Comparison of ENCODE assay signal across 12 cellular contexts in genomic region chr2:28663359-28663758, GRCh38.
DNase-seq lines count a peak whose midpoint lies in the region; ATAC-seq and TF ChIP-seq lines count a peak whose summit lies in the region.
"Had no signal": no experiment of that assay in that cellular context is flagged by ENCODE, and none has a peak within 500 bp of the region (broad histone marks: within the 10 kb centered on the region; RNA-seq: fewer than 3 reads in every experiment).

No MANE protein-coding gene starts in this region.

- no peaks in the 10 kb centered on the region for H4K20me1 ChIP-seq in SK-N-SH (ENCODE audit: insufficient read depth)
- H4K20me1 ChIP-seq in fibroblast of lung (ENCODE audit: control insufficient read depth, extremely low read depth, insufficient read depth, low read length), result no peaks in the 10 kb centered on the region

- TF ChIP-seq CTCF in BE2C (IDR thresholded peaks at IDR 0.05; ENCODE audit: low read depth, low read length) (peak; percentile 38; the same call in 1 of the 2 replicates), SK-N-SH (IDR thresholded peaks at IDR 0.05) (peak; percentile 47), fibroblast of lung (conservative IDR thresholded peaks at IDR 0.05 in 1 of 2, IDR thresholded peaks at IDR 0.05 in 1 of 2; ENCODE audit: low read depth in 1 of 2, low read length in 2 of 2) (peak; percentile 41 to 44), prostate gland (IDR thresholded peaks at IDR 0.05) (peak in 1 of 4 experiments; percentile 22), dorsolateral prefrontal cortex (IDR thresholded peaks at IDR 0.05 in 54 of 56, conservative IDR thresholded peaks at IDR 0.05 in 2 of 56; ENCODE audit: low read depth in 1 of 56, partially characterized antibody in 56 of 56) (no peak)

- H3K27ac ChIP-seq in SK-N-SH (ENCODE audit: low read depth in 2 of 2, low read length in 1 of 2) (peak overlapping the region in 1 of 2 experiments; percentile 98; a peak in 2 of 4 replicates), fibroblast of lung (ENCODE audit: insufficient read depth, low read length) (peak overlapping the region; percentile 75), prostate gland (peak overlapping the region; percentile 68 to 74), dorsolateral prefrontal cortex (peak overlapping the region in 1 of 59 donors; percentile 0)

- POLR2A ChIA-PET in SK-N-SH (lab: Yijun Ruan, JAX), result interaction anchor here (0.5 to 3.7 kb wide), 5 partner anchors 8 to 89 kb away, joined by 3 to 105 read pairs (median 4); partner anchors contain the start of gene PPP1CB
- POLR2A ChIA-PET in activated CD8-positive, alpha-beta T cell treated with anti-CD3 and anti-CD28 coated beads, Interleukin-2, amount 10 ng/mL, durations not matched to agents 7 days and 5 days (lab: Charles Lee), result no interaction called here

- H3K27me3 Mint-ChIP-seq in activated CD8-positive, alpha-beta T cell treated with anti-CD3 and anti-CD28 coated beads, Interleukin-2, amount 10 ng/mL, durations not matched to agents 7 days and 5 days (ENCODE audit: low read depth), result peaks cover 2% of the 10 kb centered on the region
- H3K27me3 Mint-ChIP-seq: dendritic cell treated with granulocyte-macrophage colony-stimulating factor and Interleukin-4, amounts not matched to agents 40 ng/mL and 50 ng/mL, for 4 days had no signal

- H3K9me3 Mint-ChIP-seq in activated CD8-positive, alpha-beta T cell treated with anti-CD3 and anti-CD28 coated beads, Interleukin-2, amount 10 ng/mL, durations not matched to agents 7 days and 5 days (ENCODE audit: insufficient read depth), result peaks cover 4% of the 10 kb centered on the region
- H3K9me3 Mint-ChIP-seq: dendritic cell treated with granulocyte-macrophage colony-stimulating factor and Interleukin-4, amounts not matched to agents 40 ng/mL and 50 ng/mL, for 4 days had no signal

- H3K4me1 Mint-ChIP-seq in activated CD8-positive, alpha-beta T cell treated with anti-CD3 and anti-CD28 coated beads, Interleukin-2, amount 10 ng/mL, durations not matched to agents 7 days and 5 days (ENCODE audit: low read depth), result no peaks in the 10 kb centered on the region

- H3K27ac Mint-ChIP-seq in activated CD8-positive, alpha-beta T cell treated with anti-CD3 and anti-CD28 coated beads, Interleukin-2, amount 10 ng/mL, durations not matched to agents 7 days and 5 days, result no peak overlapping the region
- H3K27ac Mint-ChIP-seq: dendritic cell treated with granulocyte-macrophage colony-stimulating factor and Interleukin-4, amounts not matched to agents 40 ng/mL and 50 ng/mL, for 4 days had no signal

- CTCF ChIA-PET in SK-N-SH (lab: Yijun Ruan, JAX), result interaction anchor here (0.8 to 6.8 kb wide), 9 partner anchors 8 to 100 kb away, joined by 3 to 69 read pairs (median 5); partner anchors contain the start of gene PPP1CB
- CTCF ChIA-PET in activated CD8-positive, alpha-beta T cell treated with anti-CD3 and anti-CD28 coated beads, Interleukin-2, amount 10 ng/mL, durations not matched to agents 7 days and 5 days (lab: Charles Lee), result no interaction called here

- DNase-seq in BE2C, result no peak
- no peak for DNase-seq in SK-N-SH
- peak; percentile 58 to 65 for DNase-seq in fibroblast of lung (ENCODE audit: low read depth in 2 of 2)
- DNase-seq in prostate gland (ENCODE audit: low spot score), result no peak
- DNase-seq in activated CD8-positive, alpha-beta T cell treated with anti-CD3 and anti-CD28 coated beads, Interleukin-2, amount 10 ng/mL, durations not matched to agents 7 days and 5 days, result no peak
- no peak for DNase-seq in dorsolateral prefrontal cortex
- DNase-seq: DND-41, MM.1S had no signal

- intact Hi-C loops in prostate gland (cut with DNase I) (loop anchor here (5.0 to 10.0 kb wide), 2 partner anchors 36 to 91 kb away; partner anchors contain the start of gene PPP1CB), dorsolateral prefrontal cortex (cut with DNase I) (no loop called here)

- H3K4me3 Mint-ChIP-seq in activated CD8-positive, alpha-beta T cell treated with anti-CD3 and anti-CD28 coated beads, Interleukin-2, amount 10 ng/mL, durations not matched to agents 7 days and 5 days, result no peak overlapping the region
- H3K4me3 Mint-ChIP-seq: dendritic cell treated with granulocyte-macrophage colony-stimulating factor and Interleukin-4, amounts not matched to agents 40 ng/mL and 50 ng/mL, for 4 days had no signal

- H3K27me3 ChIP-seq in BE2C, result no peaks in the 10 kb centered on the region
- H3K27me3 ChIP-seq in SK-N-SH (ENCODE audit: insufficient read depth), result no peaks in the 10 kb centered on the region
- H3K27me3 ChIP-seq in fibroblast of lung (ENCODE audit: control insufficient read depth, insufficient read depth, low read length), result no peaks in the 10 kb centered on the region
- H3K27me3 ChIP-seq in prostate gland (replicated peaks; ENCODE audit: insufficient read depth), result no peaks in the 10 kb centered on the region
- H3K27me3 ChIP-seq in dorsolateral prefrontal cortex, result no peaks in the 10 kb centered on the region

- H3K4me3 ChIP-seq in BE2C (ENCODE audit: low read depth, low read length) (no peak overlapping the region), SK-N-SH (ENCODE audit: low read depth in 2 of 2, low read length in 1 of 2) (no peak overlapping the region), fibroblast of lung (replicated peaks in 1 of 4; ENCODE audit: control extremely low read depth in 1 of 4, insufficient read depth in 1 of 4, low read depth in 3 of 4, low read length in 4 of 4) (no peak overlapping the region), prostate gland (no peak overlapping the region), dorsolateral prefrontal cortex (no peak overlapping the region)

- H3K79me2 ChIP-seq in SK-N-SH (ENCODE audit: insufficient read depth), result no peaks in the 10 kb centered on the region
- H3K79me2 ChIP-seq in fibroblast of lung (ENCODE audit: control insufficient read depth, insufficient read depth, low read length), result no peaks in the 10 kb centered on the region

- no peaks in the 10 kb centered on the region for H3K9me2 ChIP-seq in SK-N-SH

- no peak for TF ChIP-seq POLR2A in prostate gland (IDR thresholded peaks at IDR 0.05)

- peaks cover 25% of the 10 kb centered on the region for H3F3A ChIP-seq in SK-N-SH (replicated peaks; ENCODE audit: insufficient read depth)

- no peak for TF ChIP-seq RAD21 in SK-N-SH (IDR thresholded peaks at IDR 0.05; ENCODE audit: low read length)

- H2AFZ ChIP-seq in SK-N-SH (ENCODE audit: low read depth) (no peak overlapping the region), fibroblast of lung (ENCODE audit: low read length) (no peak overlapping the region)

- H3K4me1 ChIP-seq in BE2C, result peaks cover 27% of the 10 kb centered on the region
- H3K4me1 ChIP-seq in SK-N-SH (ENCODE audit: control insufficient read depth in 1 of 2, insufficient read depth in 2 of 2, low read depth in 1 of 2, low read length in 1 of 2), result peaks cover 43 to 57% of the 10 kb centered on the region in 2 experiments
- peaks cover 34% of the 10 kb centered on the region for H3K4me1 ChIP-seq in fibroblast of lung (ENCODE audit: control insufficient read depth, extremely low read depth, insufficient read depth, low read length)
- H3K4me1 ChIP-seq in prostate gland (replicated peaks), result peaks cover 2% of the 10 kb centered on the region

- H3K9me3 ChIP-seq in BE2C (no peaks in the 10 kb centered on the region), SK-N-SH (no peaks in the 10 kb centered on the region), fibroblast of lung (ENCODE audit: control insufficient read depth, insufficient read depth, low read depth, low read length) (no peaks in the 10 kb centered on the region), prostate gland (no peaks in the 10 kb centered on the region)

- no peak overlapping the region for H3K4me2 ChIP-seq in SK-N-SH
- no peak overlapping the region for H3K4me2 ChIP-seq in fibroblast of lung (ENCODE audit: extremely low read depth, insufficient read depth, low read length)

- H3K36me3 ChIP-seq in BE2C, result no peaks in the 10 kb centered on the region
- no peaks in the 10 kb centered on the region for H3K36me3 ChIP-seq in SK-N-SH (replicated peaks in 1 of 2; ENCODE audit: control insufficient read depth in 1 of 2, insufficient read depth in 2 of 2, low read length in 1 of 2)
- no peaks in the 10 kb centered on the region for H3K36me3 ChIP-seq in fibroblast of lung (ENCODE audit: control insufficient read depth, insufficient read depth, low read length)
- H3K36me3 ChIP-seq in prostate gland, result no peaks in the 10 kb centered on the region

- no peak for TF ChIP-seq EP300 in SK-N-SH (IDR thresholded peaks at IDR 0.05; ENCODE audit: borderline replicate concordance in 1 of 2, low read depth in 1 of 2, low read length in 1 of 2)

- ATAC-seq in activated CD8-positive, alpha-beta T cell treated with anti-CD3 and anti-CD28 coated beads, Interleukin-2, amount 10 ng/mL, durations not matched to agents 7 days and 5 days, result no peak
- ATAC-seq in GM21447 (IDR thresholded peaks at IDR 0.05; ENCODE audit: unreplicated experiment), result no peak
- ATAC-seq in HG03460 (IDR thresholded peaks at IDR 0.05; ENCODE audit: unreplicated experiment), result no peak
- ATAC-seq: left lobe of liver had no signal

- peaks cover 2% of the 10 kb centered on the region for H3K36me3 Mint-ChIP-seq in activated CD8-positive, alpha-beta T cell treated with anti-CD3 and anti-CD28 coated beads, Interleukin-2, amount 10 ng/mL, durations not matched to agents 7 days and 5 days (ENCODE audit: low read depth)

- H3K9ac ChIP-seq in SK-N-SH (no peak overlapping the region), fibroblast of lung (ENCODE audit: insufficient read depth, low read length) (no peak overlapping the region)

- 100% methylated on average over 1 of the region's 1 CpG for WGBS in SK-N-SH (ENCODE audit: low lambda C conversion rate)
- WGBS in prostate gland, result 56% methylated on average over 1 of the region's 1 CpG

TF ChIP-seq in SK-N-SH, 30 proteins besides CTCF, POLR2A, EP300 and RAD21 (continues in another document):
- TF ChIP-seq FOSL2 (IDR thresholded peaks at IDR 0.05; ENCODE audit: borderline replicate concordance, low read depth), result peak; percentile 20; the same call in 1 of the 2 replicates

Comparison
In these comparisons a context has a peak if more than half of its experiments do, and no peak if none do; other contexts are left out.
1. DNase-seq: peak in fibroblast of lung (2 of 2); none in BE2C (single experiment), SK-N-SH (single experiment), prostate gland (single experiment), activated CD8-positive, alpha-beta T cell treated with anti-CD3 and anti-CD28 coated beads, Interleukin-2, amount 10 ng/mL, durations not matched to agents 7 days and 5 days (single experiment) and dorsolateral prefrontal cortex (0 of 10).
2. CTCF ChIP-seq: peak in BE2C (single experiment), SK-N-SH (single experiment) and fibroblast of lung (2 of 2); none in dorsolateral prefrontal cortex (0 of 56).